In genomic region chr16:89169778-89170177, GRCh38 we compare ENCODE assay signal across 2 cellular contexts.
A peak's percentile ranks its signal among the peaks of the same experiment; 100 is the strongest.
TF ChIP-seq lines count a peak whose summit lies in the region.

No MANE protein-coding gene starts in this region.

TF ChIP-seq in IMR-90, 13 proteins besides CTCF, POLR2A, EP300 and RAD21:
- no peak for TF ChIP-seq NFE2L2 (IDR thresholded peaks at IDR 0.05; ENCODE audit: low read depth, low read length)
- TF ChIP-seq MXI1 (IDR thresholded peaks at IDR 0.05; ENCODE audit: borderline replicate concordance, low read depth, low read length) = no peak
- TF ChIP-seq MAZ (IDR thresholded peaks at IDR 0.05; ENCODE audit: borderline replicate concordance, low read depth, low read length) = no peak
- no peak for TF ChIP-seq BHLHE40 (IDR thresholded peaks at IDR 0.05; ENCODE audit: low read depth, low read length)
- TF ChIP-seq SMC3 (IDR thresholded peaks at IDR 0.05; ENCODE audit: low read depth, low read length) = no peak
- no peak for TF ChIP-seq MAFK (IDR thresholded peaks at IDR 0.05; ENCODE audit: low read depth, low read length)

TF ChIP-seq in WTC11, 78 proteins besides CTCF, POLR2A, EP300 and RAD21:
- no peak for TF ChIP-seq PRRX2 (CRISPR knock-in tag; IDR thresholded peaks at IDR 0.05)
- TF ChIP-seq TCF7 (CRISPR knock-in tag; IDR thresholded peaks at IDR 0.05; ENCODE audit: low read depth) = peak; percentile 16; the same call in 1 of the 2 replicates
- no peak for TF ChIP-seq ARID4B (CRISPR knock-in tag; IDR thresholded peaks at IDR 0.05; ENCODE audit: borderline replicate concordance)
- TF ChIP-seq SMAD3 (CRISPR knock-in tag; IDR thresholded peaks at IDR 0.05; ENCODE audit: borderline replicate concordance) = no peak
- no peak for TF ChIP-seq ZNF121 (CRISPR knock-in tag; IDR thresholded peaks at IDR 0.05)
- TF ChIP-seq E2F1 (CRISPR knock-in tag; IDR thresholded peaks at IDR 0.05) = no peak
- TF ChIP-seq PRDM15 (CRISPR knock-in tag; IDR thresholded peaks at IDR 0.05) = no peak
